Comparison of ENCODE assay signal across 35 cellular contexts in the genomic region with DNA sequence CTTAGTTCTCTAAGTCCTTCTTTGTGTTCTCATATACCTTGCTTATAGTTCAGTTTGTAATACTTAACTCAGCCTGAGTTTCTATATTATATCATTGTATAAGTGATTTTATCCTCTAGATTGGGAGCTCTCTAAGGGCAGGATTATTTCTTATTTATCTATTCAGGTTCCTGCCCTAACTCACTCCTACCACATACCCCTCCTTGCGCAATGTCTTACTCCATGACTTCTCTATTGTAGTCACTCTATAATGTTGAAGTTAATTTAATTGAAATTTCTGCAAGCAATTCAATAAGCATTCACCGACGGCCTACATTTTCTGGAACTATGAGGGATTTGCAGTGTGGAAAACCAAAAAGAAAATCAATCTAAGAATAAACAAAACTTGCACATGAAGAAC. TPM values are rescaled to one million over a fixed set of nuclear protein-coding genes. Genes with fewer than 3 reads are reported as not detected.
"Had no signal": no experiment of that assay in that cellular context is flagged by ENCODE, and none has a peak within 500 bp of the region (broad histone marks: within the 10 kb centered on the region; RNA-seq: fewer than 3 reads in every experiment).

No MANE protein-coding gene starts in this region.

- H3K4me2 ChIP-seq: hepatocyte had no signal

- H3K79me2 ChIP-seq: hepatocyte had no signal

- H3K4me1 ChIP-seq: ascending aorta, breast epithelium, colonic mucosa, esophagus squamous epithelium, gastroesophageal sphincter, heart right ventricle had no signal

- DNase-seq: activated CD4-positive, alpha-beta T cell treated with anti-CD3 and anti-CD28 coated beads for 48 hours; activated CD4-positive, alpha-beta T cell treated with anti-CD3 and anti-CD28 coated beads, Interleukin-2, amount 50 U/mL, for 1 hour; activated CD4-positive, alpha-beta T cell treated with anti-CD3 and anti-CD28 coated beads, Interleukin-2, amount 50 U/mL, for 48 hours; activated CD8-positive, alpha-beta memory T cell treated with anti-CD3 and anti-CD28 coated beads for 24 hours; activated CD8-positive, alpha-beta T cell treated with anti-CD3 and anti-CD28 coated beads for 36 hours; activated effector memory CD4-positive, alpha-beta T cell treated with Interleukin-2 at 50 U/mL for 16 hours; activated gamma-delta T cell treated with Interleukin-2 at 50 U/mL for 16 hours; activated naive CD4-positive, alpha-beta T cell treated with anti-CD3 and anti-CD28 coated beads, Interleukin-2, amount 50 U/mL, for 16 hours; activated naive CD4-positive, alpha-beta T cell treated with Interleukin-2 at 50 U/mL for 16 hours; activated naive CD8-positive, alpha-beta T cell treated with anti-CD3 and anti-CD28 coated beads, Interleukin-2, amount 10 ng/mL, durations not matched to agents 7 days and 5 days; activated T-cell treated with anti-CD3 and anti-CD28 coated beads, Interleukin-2, amount 50 U/mL, for 4 hours; central memory CD4-positive, alpha-beta T cell; cerebellar nuclear complex; colonic mucosa; effector CD8-positive, alpha-beta T cell; esophagus squamous epithelium; foreskin melanocyte; heart right ventricle had no signal

- FAIRE-seq: endometrium, endothelial cell of umbilical vein, TTC549 had no signal

- ATAC-seq: activated CD8-positive, alpha-beta T cell treated with anti-CD3 and anti-CD28 coated beads for 36 hours; activated T-cell treated with anti-CD3 and anti-CD28 coated beads, Interleukin-2, amount 50 U/mL, for 4 hours; activated T-helper 17 cell treated with anti-CD3 and anti-CD28 coated beads, Interleukin-2, amount 50 U/mL, for 72 hours; gastroesophageal sphincter; heart right ventricle; WTC11 had no signal

- H2AFZ ChIP-seq: hepatocyte had no signal

- H3K36me3 ChIP-seq: ascending aorta, breast epithelium, cardiac muscle cell, colonic mucosa, esophagus squamous epithelium, gastroesophageal sphincter, heart right ventricle had no signal

- H3K4me3 ChIP-seq: ascending aorta, breast epithelium, cardiac muscle cell, colonic mucosa, esophagus squamous epithelium, gastroesophageal sphincter, heart right ventricle, hepatocyte had no signal

- H3K27ac ChIP-seq: ascending aorta, breast epithelium, cardiac muscle cell, colonic mucosa, epithelial cell of prostate, esophagus squamous epithelium, gastroesophageal sphincter, heart right ventricle, hepatocyte, VCaP had no signal

- H3K9me3 ChIP-seq: ascending aorta, breast epithelium, colonic mucosa, esophagus squamous epithelium, gastroesophageal sphincter, heart right ventricle had no signal

- H3K27me3 ChIP-seq: ascending aorta, breast epithelium, cardiac muscle cell, colonic mucosa, esophagus squamous epithelium, gastroesophageal sphincter, heart right ventricle, hepatocyte had no signal

RNA-seq across cellular contexts. Expression of a gene that starts 3.6 kb away (rescaled TPM):
- total RNA-seq: activated CD8-positive, alpha-beta T cell treated with anti-CD3 and anti-CD28 coated beads for 36 hours; activated naive CD8-positive, alpha-beta T cell treated with anti-CD3 and anti-CD28 coated beads, Interleukin-2, amount 10 ng/mL, durations not matched to agents 7 days and 5 days; activated T-cell treated with anti-CD3 and anti-CD28 coated beads, Interleukin-2, amount 50 U/mL, for 4 hours; activated T-helper 17 cell treated with anti-CD3 and anti-CD28 coated beads, Interleukin-2, amount 50 U/mL, for 72 hours; ascending aorta; breast epithelium; cardiac muscle cell; colonic mucosa; dermis microvascular lymphatic vessel endothelial cell; endothelial cell of umbilical vein; esophagus squamous epithelium; fibroblast of lung; fibroblast of villous mesenchyme; gastroesophageal sphincter; glomerular endothelial cell; heart right ventricle; hepatocyte; WTC11 had no signal
- polyA plus RNA-seq: cardiac muscle cell, endothelial cell of umbilical vein, esophagus, fibroblast of lung, heart right ventricle, hepatocyte had no signal

RNA-seq across cellular contexts. Expression of a gene that starts 40.4 kb away (rescaled TPM):
- total RNA-seq: activated CD8-positive, alpha-beta T cell treated with anti-CD3 and anti-CD28 coated beads for 36 hours; activated naive CD8-positive, alpha-beta T cell treated with anti-CD3 and anti-CD28 coated beads, Interleukin-2, amount 10 ng/mL, durations not matched to agents 7 days and 5 days; activated T-cell treated with anti-CD3 and anti-CD28 coated beads, Interleukin-2, amount 50 U/mL, for 4 hours; activated T-helper 17 cell treated with anti-CD3 and anti-CD28 coated beads, Interleukin-2, amount 50 U/mL, for 72 hours; ascending aorta; breast epithelium; cardiac muscle cell; colonic mucosa; dermis microvascular lymphatic vessel endothelial cell; endothelial cell of umbilical vein; esophagus squamous epithelium; fibroblast of lung; fibroblast of villous mesenchyme; gastroesophageal sphincter; glomerular endothelial cell; heart right ventricle; hepatocyte; WTC11 had no signal
- polyA plus RNA-seq: cardiac muscle cell, endothelial cell of umbilical vein, esophagus, fibroblast of lung, heart right ventricle, hepatocyte had no signal
